8 cellular contexts compared by ENCODE assay signal in the genomic region with DNA sequence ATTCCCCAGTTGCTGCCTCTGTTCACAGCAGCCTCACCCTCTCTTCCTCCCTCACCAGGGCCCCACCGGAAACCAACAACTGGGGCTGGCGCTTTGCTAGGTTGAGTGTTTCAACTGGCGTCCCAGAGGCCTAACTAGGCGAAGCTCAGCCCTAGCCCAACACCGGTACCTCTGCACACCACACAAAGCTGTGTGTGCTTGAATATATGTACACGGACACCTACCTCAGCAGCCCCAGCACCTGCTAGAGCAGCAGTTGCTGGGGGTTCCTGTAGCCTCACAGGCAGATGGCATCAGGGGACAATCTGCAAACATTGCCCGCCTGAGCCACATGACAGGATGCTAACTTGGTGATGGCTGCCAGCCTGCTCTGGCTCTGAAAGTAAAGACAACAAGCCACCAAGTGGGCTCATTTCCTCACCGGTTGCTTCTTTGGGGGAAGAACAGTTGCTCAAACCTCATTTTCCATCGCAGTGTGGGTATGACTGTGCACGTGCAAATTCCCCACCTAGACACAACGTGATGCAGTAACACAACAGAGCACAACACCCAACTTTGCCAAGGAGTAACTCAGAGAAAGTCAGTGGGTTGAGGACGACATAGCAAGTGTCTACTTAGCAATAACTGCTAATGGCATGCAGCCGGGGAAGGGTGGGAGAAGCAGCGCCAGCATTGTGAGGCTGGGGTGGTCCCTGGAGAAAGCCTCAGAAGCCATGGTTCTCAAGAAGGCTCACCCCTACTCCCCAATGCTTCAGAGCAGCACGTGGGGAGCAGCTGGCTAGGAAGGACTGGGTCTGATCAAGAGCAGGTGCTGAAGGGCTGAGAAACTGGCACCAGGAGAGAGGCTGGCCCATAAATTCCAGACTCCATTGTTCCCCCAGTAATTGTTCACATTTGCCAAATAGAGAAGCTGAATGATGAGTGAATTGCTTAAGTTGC.
DNase-seq lines count a peak whose midpoint lies in the region; ATAC-seq and TF ChIP-seq lines count a peak whose summit lies in the region.

No MANE protein-coding gene starts in this region.

- peak overlapping the region; percentile 30 to 93 (median 83) for H3K27ac Mint-ChIP-seq in CD14-positive monocyte
- H3K27ac Mint-ChIP-seq in GM23338, result peak overlapping the region; percentile 56; the same call in 1 of the 2 replicates

- DNase-seq in CD14-positive monocyte (ENCODE audit: low spot score) (peak; percentile 45), GM23338 (ENCODE audit: low spot score) (no peak), SKM-1 (lab: John Stamatoyannopoulos, UW; ENCODE audit: unreplicated experiment) (peak; percentile 9), iPS-NIHi7 (ENCODE audit: extremely low spot score) (no peak), GM13977 (ENCODE audit: low spot score) (no peak), HAP-1 (ENCODE audit: low spot score in 2 of 2) (no peak)
- peak; percentile 50 for DNase-seq in activated naive CD4-positive, alpha-beta T cell treated with anti-CD3 and anti-CD28 coated beads, Interleukin-2, amount 50 U/mL, for 16 hours
- peak; percentile 16 to 43 (median 40) for DNase-seq in stimulated activated CD4-positive, alpha-beta T cell treated with anti-CD3 and anti-CD28 coated beads, TNF-alpha, amount 100 ng/mL, for 1 hour (ENCODE audit: low read depth in 3 of 3, low spot score in 1 of 3)

- H3K27me3 ChIP-seq in GM23338 (ENCODE audit: insufficient read depth) (no peaks in the 10 kb centered on the region), HAP-1 (ENCODE audit: low read depth) (no peaks in the 10 kb centered on the region)

- H3K4me1 ChIP-seq in GM23338 (ENCODE audit: insufficient read depth) (no peaks in the 10 kb centered on the region), HAP-1 (peaks cover 13% of the 10 kb centered on the region)

- H3K27me3 Mint-ChIP-seq in CD14-positive monocyte (ENCODE audit: low read depth in 3 of 3) (peaks cover 0 to 3% (median 0%) of the 10 kb centered on the region in 3 donors), GM23338 (ENCODE audit: insufficient read depth, low read depth, poor library complexity) (peaks cover 6% of the 10 kb centered on the region)

- peaks cover 8 to 28% of the 10 kb centered on the region in 2 donors for H3K36me3 Mint-ChIP-seq in CD14-positive monocyte
- H3K36me3 Mint-ChIP-seq in GM23338 (ENCODE audit: low read depth), result peaks cover 8% of the 10 kb centered on the region

- peaks cover 0 to 3% (median 0%) of the 10 kb centered on the region in 7 donors for H3K9me3 Mint-ChIP-seq in CD14-positive monocyte
- H3K9me3 Mint-ChIP-seq in GM23338, result peaks cover 9% of the 10 kb centered on the region; the same call in 1 of the 3 replicates

- H3K9me3 ChIP-seq in HAP-1, result no peaks in the 10 kb centered on the region; the same call in 1 of the 2 replicates

- no peaks in the 10 kb centered on the region for H3K9me2 ChIP-seq in GM23338 (ENCODE audit: insufficient read depth)

- H4K20me1 ChIP-seq in GM23338 (replicated peaks; ENCODE audit: insufficient read depth), result no peaks in the 10 kb centered on the region

- H3K36me3 ChIP-seq in GM23338 (ENCODE audit: insufficient read depth) (no peaks in the 10 kb centered on the region), HAP-1 (replicated peaks) (no peaks in the 10 kb centered on the region)

- no peak overlapping the region for H2AFZ ChIP-seq in GM23338

- in situ Hi-C loops in GM13977 (cut with MboI; ENCODE audit: low pct_unique_long_range_greater_than_20kb, low sequenced_read_pairs, unreplicated experiment) (no loop called here), HAP-1 (cut with MboI; ENCODE audit: low sequenced_read_pairs) (loop anchor here (25.0 kb wide), 1 partner anchor 314 kb away; no protein-coding TSS in a partner anchor)

- H3K4me1 Mint-ChIP-seq in CD14-positive monocyte (peaks cover 48% of the 10 kb centered on the region), GM23338 (peaks cover 9% of the 10 kb centered on the region; the same call in 2 of the 3 replicates)

- no peak; the same call in 2 of the 3 replicates for ATAC-seq in GM23338

- H3K79me2 ChIP-seq in GM23338 (replicated peaks; ENCODE audit: insufficient read depth), result no peaks in the 10 kb centered on the region

- intact Hi-C loops in CD14-positive monocyte (cut with micrococcal nuclease), result loop anchor here (10.0 kb wide), 2 partner anchors 67 to 147 kb away; no protein-coding TSS in a partner anchor

- no peak overlapping the region for H3K27ac ChIP-seq in GM23338 (ENCODE audit: low read depth)

- TF ChIP-seq CTCF in CD14-positive monocyte (IDR thresholded peaks at IDR 0.05), result no peak
- TF ChIP-seq CTCF in GM23338 (conservative IDR thresholded peaks at IDR 0.05; ENCODE audit: low read depth in 2 of 2), result no peak
- no peak for TF ChIP-seq CTCF in GM13977 (IDR thresholded peaks at IDR 0.05; ENCODE audit: extremely low read depth, insufficient read depth, missing control alignments)

- no peaks in the 10 kb centered on the region for H3F3A ChIP-seq in GM23338 (replicated peaks; ENCODE audit: low read depth)

- H3K4me3 Mint-ChIP-seq in CD14-positive monocyte (peak overlapping the region in 1 of 2 donors; percentile 35), GM23338 (no peak overlapping the region)

- no peak overlapping the region for H3K4me2 ChIP-seq in GM23338

- H3K4me3 ChIP-seq in GM23338 (no peak overlapping the region), HAP-1 (no peak overlapping the region)

TF ChIP-seq in GM23338, 12 proteins besides CTCF, POLR2A, EP300 and RAD21:
- no peak for TF ChIP-seq POLR2AphosphoS5 (IDR thresholded peaks at IDR 0.05; ENCODE audit: low read depth)
- TF ChIP-seq, protein P1, sequence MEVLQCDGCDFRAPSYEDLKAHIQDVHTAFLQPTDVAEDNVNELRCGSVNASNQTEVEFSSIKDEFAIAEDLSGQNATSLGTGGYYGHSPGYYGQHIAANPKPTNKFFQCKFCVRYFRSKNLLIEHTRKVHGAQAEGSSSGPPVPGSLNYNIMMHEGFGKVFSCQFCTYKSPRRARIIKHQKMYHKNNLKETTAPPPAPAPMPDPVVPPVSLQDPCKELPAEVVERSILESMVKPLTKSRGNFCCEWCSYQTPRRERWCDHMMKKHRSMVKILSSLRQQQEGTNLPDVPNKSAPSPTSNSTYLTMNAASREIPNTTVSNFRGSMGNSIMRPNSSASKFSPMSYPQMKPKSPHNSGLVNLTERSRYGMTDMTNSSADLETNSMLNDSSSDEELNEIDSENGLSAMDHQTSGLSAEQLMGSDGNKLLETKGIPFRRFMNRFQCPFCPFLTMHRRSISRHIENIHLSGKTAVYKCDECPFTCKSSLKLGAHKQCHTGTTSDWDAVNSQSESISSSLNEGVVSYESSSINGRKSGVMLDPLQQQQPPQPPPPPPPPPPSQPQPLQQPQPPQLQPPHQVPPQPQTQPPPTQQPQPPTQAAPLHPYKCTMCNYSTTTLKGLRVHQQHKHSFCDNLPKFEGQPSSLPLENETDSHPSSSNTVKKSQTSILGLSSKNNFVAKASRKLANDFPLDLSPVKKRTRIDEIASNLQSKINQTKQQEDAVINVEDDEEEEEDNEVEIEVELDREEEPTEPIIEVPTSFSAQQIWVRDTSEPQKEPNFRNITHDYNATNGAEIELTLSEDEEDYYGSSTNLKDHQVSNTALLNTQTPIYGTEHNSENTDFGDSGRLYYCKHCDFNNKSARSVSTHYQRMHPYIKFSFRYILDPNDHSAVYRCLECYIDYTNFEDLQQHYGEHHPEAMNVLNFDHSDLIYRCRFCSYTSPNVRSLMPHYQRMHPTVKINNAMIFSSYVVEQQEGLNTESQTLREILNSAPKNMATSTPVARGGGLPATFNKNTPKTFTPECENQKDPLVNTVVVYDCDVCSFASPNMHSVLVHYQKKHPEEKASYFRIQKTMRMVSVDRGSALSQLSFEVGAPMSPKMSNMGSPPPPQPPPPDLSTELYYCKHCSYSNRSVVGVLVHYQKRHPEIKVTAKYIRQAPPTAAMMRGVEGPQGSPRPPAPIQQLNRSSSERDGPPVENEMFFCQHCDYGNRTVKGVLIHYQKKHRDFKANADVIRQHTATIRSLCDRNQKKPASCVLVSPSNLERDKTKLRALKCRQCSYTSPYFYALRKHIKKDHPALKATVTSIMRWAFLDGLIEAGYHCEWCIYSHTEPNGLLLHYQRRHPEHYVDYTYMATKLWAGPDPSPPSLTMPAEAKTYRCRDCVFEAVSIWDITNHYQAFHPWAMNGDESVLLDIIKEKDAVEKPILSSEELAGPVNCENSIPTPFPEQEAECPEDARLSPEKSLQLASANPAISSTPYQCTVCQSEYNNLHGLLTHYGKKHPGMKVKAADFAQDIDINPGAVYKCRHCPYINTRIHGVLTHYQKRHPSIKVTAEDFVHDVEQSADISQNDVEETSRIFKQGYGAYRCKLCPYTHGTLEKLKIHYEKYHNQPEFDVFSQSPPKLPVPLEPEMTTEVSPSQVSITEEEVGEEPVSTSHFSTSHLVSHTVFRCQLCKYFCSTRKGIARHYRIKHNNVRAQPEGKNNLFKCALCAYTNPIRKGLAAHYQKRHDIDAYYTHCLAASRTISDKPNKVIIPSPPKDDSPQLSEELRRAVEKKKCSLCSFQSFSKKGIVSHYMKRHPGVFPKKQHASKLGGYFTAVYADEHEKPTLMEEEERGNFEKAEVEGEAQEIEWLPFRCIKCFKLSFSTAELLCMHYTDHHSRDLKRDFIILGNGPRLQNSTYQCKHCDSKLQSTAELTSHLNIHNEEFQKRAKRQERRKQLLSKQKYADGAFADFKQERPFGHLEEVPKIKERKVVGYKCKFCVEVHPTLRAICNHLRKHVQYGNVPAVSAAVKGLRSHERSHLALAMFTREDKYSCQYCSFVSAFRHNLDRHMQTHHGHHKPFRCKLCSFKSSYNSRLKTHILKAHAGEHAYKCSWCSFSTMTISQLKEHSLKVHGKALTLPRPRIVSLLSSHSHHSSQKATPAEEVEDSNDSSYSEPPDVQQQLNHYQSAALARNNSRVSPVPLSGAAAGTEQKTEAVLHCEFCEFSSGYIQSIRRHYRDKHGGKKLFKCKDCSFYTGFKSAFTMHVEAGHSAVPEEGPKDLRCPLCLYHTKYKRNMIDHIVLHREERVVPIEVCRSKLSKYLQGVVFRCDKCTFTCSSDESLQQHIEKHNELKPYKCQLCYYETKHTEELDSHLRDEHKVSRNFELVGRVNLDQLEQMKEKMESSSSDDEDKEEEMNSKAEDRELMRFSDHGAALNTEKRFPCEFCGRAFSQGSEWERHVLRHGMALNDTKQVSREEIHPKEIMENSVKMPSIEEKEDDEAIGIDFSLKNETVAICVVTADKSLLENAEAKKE (CRISPR knock-in tag; IDR thresholded peaks at IDR 0.05), result no peak
- no peak for TF ChIP-seq ZNF114 (CRISPR knock-in tag; IDR thresholded peaks at IDR 0.05)

Comparison
In these comparisons a context has a peak if more than half of its experiments do, and no peak if none do; other contexts are left out.
1. DNase-seq: peak in CD14-positive monocyte (single experiment), SKM-1 (single experiment), activated naive CD4-positive, alpha-beta T cell treated with anti-CD3 and anti-CD28 coated beads, Interleukin-2, amount 50 U/mL, for 16 hours (single experiment) and stimulated activated CD4-positive, alpha-beta T cell treated with anti-CD3 and anti-CD28 coated beads, TNF-alpha, amount 100 ng/mL, for 1 hour (3 of 3); none in GM23338 (single experiment), iPS-NIHi7 (single experiment), GM13977 (single experiment) and HAP-1 (0 of 2).